In the genomic region with DNA sequence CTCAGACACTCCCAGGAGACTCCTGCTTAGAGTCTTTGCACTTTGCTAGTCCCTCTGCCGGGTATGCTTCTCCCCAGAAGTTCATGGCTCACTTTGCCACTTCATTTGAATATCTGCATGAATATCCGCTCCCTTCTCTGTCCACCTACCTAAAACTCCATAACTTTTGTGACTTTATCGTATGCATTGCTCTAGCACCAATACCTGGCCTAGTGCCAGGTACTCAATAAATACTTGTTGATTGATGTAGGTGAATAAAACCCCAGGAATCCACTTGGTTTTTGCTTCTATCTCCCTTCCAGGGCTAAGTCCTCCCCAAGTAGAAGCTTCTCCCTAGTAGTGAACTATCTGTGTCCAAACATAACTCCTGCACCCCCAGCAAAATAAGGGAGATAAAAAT, we compare ENCODE assay signal across 11 cellular contexts.
"Had no signal": no experiment of that assay in that cellular context is flagged by ENCODE, and none has a peak within 500 bp of the region (broad histone marks: within the 10 kb centered on the region; RNA-seq: fewer than 3 reads in every experiment).

No MANE protein-coding gene starts in this region.

- DNase-seq: GM23248, GOT3, H7, H9, HCEC 1CT, HFFc6 had no signal

- H3K4me3 Mint-ChIP-seq: GM23338, H9, HFFc6 had no signal

- H3K4me1 ChIP-seq: HAP-1 had no signal

- FAIRE-seq: H1, H54 had no signal

- H3K36me3 ChIP-seq: HAP-1 had no signal

- ATAC-seq: GM23338, HCT116 had no signal

- H3K9ac ChIP-seq: GM23248 had no signal

- H3K27ac ChIP-seq: GM23248 had no signal

- H3K4me2 ChIP-seq: GM23338 had no signal

- H3K4me3 ChIP-seq: GM23248, GM23338, HAP-1 had no signal

- H3K9me3 ChIP-seq: HAP-1 had no signal

- H3K4me1 Mint-ChIP-seq: GM23338 had no signal

- H3K9me3 Mint-ChIP-seq: GM23338, H9, HFFc6 had no signal

- H2AFZ ChIP-seq: GM23248, GM23338 had no signal

- H3K27ac Mint-ChIP-seq: GM23338, H9, HFFc6 had no signal
